In the genomic region with DNA sequence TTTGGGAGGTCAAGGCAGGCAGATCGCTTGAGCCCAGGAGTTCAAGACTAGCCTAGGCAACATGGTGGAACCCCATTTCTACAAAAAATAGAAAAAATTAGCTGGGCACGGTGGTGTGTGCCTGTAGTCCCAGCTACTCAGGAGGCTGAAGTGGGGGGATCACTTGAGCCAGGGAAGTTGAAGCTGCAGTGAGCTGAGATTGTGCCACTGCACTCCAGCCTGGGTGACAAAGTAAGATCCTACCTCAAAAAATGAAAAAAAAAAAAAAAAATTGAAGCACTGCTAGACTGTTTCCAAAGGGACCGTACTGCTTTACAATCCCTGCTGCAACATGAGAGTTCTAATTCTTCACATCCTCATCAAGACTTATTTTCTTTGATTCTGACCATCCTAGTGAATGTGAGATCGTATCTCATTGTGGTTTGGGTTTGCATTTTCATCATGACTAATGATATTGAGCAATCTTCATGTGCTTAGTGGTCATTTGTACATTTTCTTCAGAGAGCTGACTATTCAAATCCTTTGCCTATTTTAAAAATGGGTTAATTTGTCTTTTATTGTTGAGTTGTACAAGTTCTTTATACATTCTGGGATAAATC, we compare ENCODE assay signal across 13 cellular contexts. TPM values are rescaled to one million over a fixed set of nuclear protein-coding genes. Genes with fewer than 3 reads are reported as not detected.
A peak's percentile ranks its signal among the peaks of the same experiment; 100 is the strongest.
DNase-seq lines count a peak whose midpoint lies in the region; ATAC-seq and TF ChIP-seq lines count a peak whose summit lies in the region.
"Had no signal": no experiment of that assay in that cellular context is flagged by ENCODE, and none has a peak within 500 bp of the region (broad histone marks: within the 10 kb centered on the region; RNA-seq: fewer than 3 reads in every experiment).

No MANE protein-coding gene starts in this region.

- peaks cover 78% of the 10 kb centered on the region for H3K79me2 ChIP-seq in HCT116 (ENCODE audit: insufficient read depth, low read length)
- H3K79me2 ChIP-seq in OCI-LY7 (ENCODE audit: insufficient read depth, low read depth, low read length) = no peaks in the 10 kb centered on the region; the same call in 1 of the 2 replicates

- H3K4me1 ChIP-seq in HCT116 (ENCODE audit: control insufficient read depth in 1 of 2, insufficient read depth in 2 of 2, low read length in 2 of 2) (peaks cover 50% of the 10 kb centered on the region in 2 experiments), OCI-LY7 (ENCODE audit: insufficient read depth, low read length, poor library complexity, severe bottlenecking) (no peaks in the 10 kb centered on the region)
- H3K4me1 ChIP-seq: esophagus muscularis mucosa, SJCRH30 had no signal

- BruUV-seq in HCT116 (replicated peaks; lab: Mats Ljungman, UMichigan) (no TSS peak), OCI-LY7 (replicated peaks; lab: Mats Ljungman, UMichigan) (no TSS peak)

- H3K4me1 Mint-ChIP-seq in effector memory CD8-positive, alpha-beta T cell (ENCODE audit: low read depth in 2 of 2) = peaks cover 11 to 14% of the 10 kb centered on the region in 2 donors

- peak overlapping the region; percentile 70 for H3K4me2 ChIP-seq in HCT116 (ENCODE audit: low read length)
- H3K4me2 ChIP-seq in OCI-LY7 (ENCODE audit: low read length) = no peak overlapping the region

- H2AFZ ChIP-seq in HCT116 (ENCODE audit: low read depth, low read length, poor library complexity, severe bottlenecking) = no peak overlapping the region
- no peak overlapping the region for H2AFZ ChIP-seq in OCI-LY7 (ENCODE audit: low read length)

- intact Hi-C loops in HCT116 (cut with micrococcal nuclease) = no loop called here
- intact Hi-C loops in sciatic nerve (cut with DNase I) = no loop called here
- intact Hi-C loops in OCI-LY7 (cut with micrococcal nuclease; ENCODE audit: unreplicated experiment) = no loop called here

- H3K27me3 ChIP-seq in HCT116 (ENCODE audit: insufficient read depth, low read length) = no peaks in the 10 kb centered on the region
- H3K27me3 ChIP-seq: esophagus muscularis mucosa, SJCRH30 had no signal

- H4K20me1 ChIP-seq in HCT116 (ENCODE audit: insufficient read depth) (peaks cover 10% of the 10 kb centered on the region; the same call in 1 of the 2 replicates), OCI-LY7 (ENCODE audit: insufficient read depth, low read length) (no peaks in the 10 kb centered on the region)

- no peak overlapping the region for H3K4me3 Mint-ChIP-seq in effector memory CD8-positive, alpha-beta T cell
- H3K4me3 Mint-ChIP-seq: IgD-negative memory B cell had no signal

- POLR2A ChIA-PET in HCT116 (lab: Charles Lee) (interaction anchor here (0.7 kb wide), 1 partner anchor 34 kb away, joined by 4 read pairs; no protein-coding TSS in a partner anchor), OCI-LY7 (lab: Charles Lee) (interaction anchor here (0.6 kb wide), 1 partner anchor 504 kb away, joined by 3 read pairs; no protein-coding TSS in a partner anchor)

- H3K27ac Mint-ChIP-seq in effector memory CD8-positive, alpha-beta T cell = no peak overlapping the region
- H3K27ac Mint-ChIP-seq: IgD-negative memory B cell had no signal

- H3K36me3 ChIP-seq in HCT116 (ENCODE audit: control insufficient read depth in 1 of 2, insufficient read depth in 2 of 2, low read length in 2 of 2) = no peaks in the 10 kb centered on the region
- no peaks in the 10 kb centered on the region for H3K36me3 ChIP-seq in OCI-LY7 (ENCODE audit: insufficient read depth, low read length)
- H3K36me3 ChIP-seq: esophagus muscularis mucosa, SJCRH30 had no signal

- ATAC-seq in HCT116 = peak; percentile 60
- ATAC-seq in effector memory CD8-positive, alpha-beta T cell (replicated peaks) = peak; percentile 44
- ATAC-seq in sciatic nerve = peak; percentile 67
- ATAC-seq: GM12878 had no signal

- H3K9me2 ChIP-seq in HCT116 (ENCODE audit: insufficient read depth) (no peaks in the 10 kb centered on the region), OCI-LY7 (ENCODE audit: insufficient read depth, low read length) (no peaks in the 10 kb centered on the region)

- DNase-seq in HCT116 (ENCODE audit: low read depth, low spot score) (peak; percentile 69), RKO (ENCODE audit: low spot score) (peak; percentile 80), sciatic nerve (ENCODE audit: low spot score) (no peak), T-helper 9 cell (no peak), cerebellar nuclear complex (lab: John Stamatoyannopoulos, UW) (no peak), OCI-LY7 (ENCODE audit: low spot score) (no peak), NCI-H2227 treated with DMSO at 0.1 percent for 48 hours (lab: John Stamatoyannopoulos, UW) (no peak)
- no peak for DNase-seq in effector memory CD8-positive, alpha-beta T cell
- DNase-seq: activated T-cell treated with anti-CD3 and anti-CD28 coated beads, Interleukin-2, amount 50 U/mL, for 48 hours; SJCRH30 had no signal

- CTCF ChIA-PET in HCT116 (lab: Charles Lee) (interaction anchor here (1.4 to 1.8 kb wide), 2 partner anchors 9 to 47 kb away, joined by 4 to 10 read pairs; no protein-coding TSS in a partner anchor), OCI-LY7 (lab: Charles Lee; ENCODE audit: unreplicated experiment) (no interaction called here)

- TF ChIP-seq CTCF in HCT116 (IDR thresholded peaks at IDR 0.05 in 2 of 3, conservative IDR thresholded peaks at IDR 0.05 in 1 of 3; ENCODE audit: borderline replicate concordance in 1 of 3, insufficient read depth in 1 of 3, low read depth in 2 of 3, low read length in 2 of 3) = no peak
- TF ChIP-seq CTCF in OCI-LY7 (conservative IDR thresholded peaks at IDR 0.05; ENCODE audit: low read length) = no peak

- TF ChIP-seq RAD21 in HCT116 (IDR thresholded peaks at IDR 0.05; ENCODE audit: low read depth) = 0 out of 2 replicates have a peak, but pooled peaks have one; percentile 14

- no peaks in the 10 kb centered on the region for H3K27me3 Mint-ChIP-seq in effector memory CD8-positive, alpha-beta T cell

- RAD21 ChIA-PET in HCT116 (lab: Charles Lee; ENCODE audit: low non-redundant PET in 1 of 2, low total read pairs in 2 of 2, uncharacterized antibody in 2 of 2, unreplicated experiment in 2 of 2) = interaction anchor here in 1 of 2 experiments (0.7 kb wide), 1 partner anchor 47 kb away, joined by 3 read pairs; no protein-coding TSS in a partner anchor

- H3K4me3 ChIP-seq in HCT116 (replicated peaks in 1 of 2; ENCODE audit: low read depth in 1 of 2, low read length in 2 of 2) (peak overlapping the region in 1 of 2 experiments; percentile 15; a peak in 1 of 4 replicates), OCI-LY7 (ENCODE audit: low read depth, low read length, poor library complexity, severe bottlenecking) (no peak overlapping the region)
- H3K4me3 ChIP-seq: esophagus muscularis mucosa, GM12878, SJCRH30 had no signal

- H3K9me3 ChIP-seq in HCT116 (ENCODE audit: control insufficient read depth in 1 of 2, insufficient read depth in 1 of 2, low read depth in 1 of 2, low read length in 2 of 2) (peaks cover 0 to 5% of the 10 kb centered on the region in 2 experiments; a peak in 1 of 4 replicates), OCI-LY7 (ENCODE audit: low read length) (peaks cover 6% of the 10 kb centered on the region; the same call in 1 of the 2 replicates)
- H3K9me3 ChIP-seq: SJCRH30 had no signal

- no peak for TF ChIP-seq POLR2A in HCT116 (IDR thresholded peaks at IDR 0.05; ENCODE audit: borderline replicate concordance, extremely low read depth, insufficient read depth, insufficient read length)

- peak overlapping the region; percentile 41 for H3K9ac ChIP-seq in HCT116 (ENCODE audit: low read length)

- H3K36me3 Mint-ChIP-seq in effector memory CD8-positive, alpha-beta T cell (ENCODE audit: insufficient read depth) = no peaks in the 10 kb centered on the region
- H3K36me3 Mint-ChIP-seq: IgD-negative memory B cell had no signal

- no peaks in the 10 kb centered on the region for H3K9me3 Mint-ChIP-seq in effector memory CD8-positive, alpha-beta T cell

- peak overlapping the region; percentile 61 for H3K27ac ChIP-seq in HCT116 (ENCODE audit: low read depth, low read length)
- H3K27ac ChIP-seq in OCI-LY7 (ENCODE audit: low read depth, low read length, poor library complexity, severe bottlenecking) = no peak overlapping the region
- H3K27ac ChIP-seq: esophagus muscularis mucosa, SJCRH30 had no signal

TF ChIP-seq in HCT116, 20 proteins besides CTCF, POLR2A, EP300 and RAD21 (continues in another document):
- TF ChIP-seq SIN3A (IDR thresholded peaks at IDR 0.05; ENCODE audit: low read depth) (peak; percentile 58), YY1 (IDR thresholded peaks at IDR 0.05; ENCODE audit: extremely low read depth, insufficient replicate concordance, low read depth, low read length) (no peak), EGR1 (IDR thresholded peaks at IDR 0.05; ENCODE audit: low read depth) (peak; percentile 12; the same call in 1 of the 2 replicates), POLR2AphosphoS5 (IDR thresholded peaks at IDR 0.05; ENCODE audit: low read depth, low read length) (no peak; the same call in 1 of the 2 replicates), EZH2phosphoT487 (IDR thresholded peaks at IDR 0.05; ENCODE audit: borderline replicate concordance) (no peak), JUND (IDR thresholded peaks at IDR 0.05) (peak; percentile 88), ZNF274 (IDR thresholded peaks at IDR 0.05; ENCODE audit: low read depth, low read length) (no peak)
- TF ChIP-seq, protein P1, sequence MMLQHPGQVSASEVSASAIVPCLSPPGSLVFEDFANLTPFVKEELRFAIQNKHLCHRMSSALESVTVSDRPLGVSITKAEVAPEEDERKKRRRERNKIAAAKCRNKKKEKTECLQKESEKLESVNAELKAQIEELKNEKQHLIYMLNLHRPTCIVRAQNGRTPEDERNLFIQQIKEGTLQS (IDR thresholded peaks at IDR 0.05) = peak; percentile 35; the same call in 1 of the 2 replicates

RNA-seq across cellular contexts. Expression of a gene that starts 10.8 kb away (rescaled TPM):
- total RNA-seq in HCT116 (2021; ENCODE audit: unreplicated experiment) (19.4 TPM), sciatic nerve (7.6 TPM), OCI-LY7 (2022) (2.7 and 3.0 TPM in 2 replicates)
- polyA plus RNA-seq in HCT116 (2012) = 14.5 and 17.1 TPM in 2 replicates
- total RNA-seq in OCI-LY7 (2014; rRNA removed; shearing (Covaris generic)) = 0.31 and 1.5 TPM in 2 replicates

Comparison
In these comparisons a context has a peak if more than half of its experiments do, and no peak if none do; other contexts are left out.
1. DNase-seq: peak in HCT116 (single experiment) and RKO (single experiment); none in effector memory CD8-positive, alpha-beta T cell (0 of 3), sciatic nerve (single experiment), T-helper 9 cell (single experiment), cerebellar nuclear complex (0 of 2), OCI-LY7 (single experiment) and NCI-H2227 treated with DMSO at 0.1 percent for 48 hours (single experiment).
2. Peak in every context shown above with its lines, with median percentiles within 50 percentile points of each other: ATAC-seq.